In the genomic region with DNA sequence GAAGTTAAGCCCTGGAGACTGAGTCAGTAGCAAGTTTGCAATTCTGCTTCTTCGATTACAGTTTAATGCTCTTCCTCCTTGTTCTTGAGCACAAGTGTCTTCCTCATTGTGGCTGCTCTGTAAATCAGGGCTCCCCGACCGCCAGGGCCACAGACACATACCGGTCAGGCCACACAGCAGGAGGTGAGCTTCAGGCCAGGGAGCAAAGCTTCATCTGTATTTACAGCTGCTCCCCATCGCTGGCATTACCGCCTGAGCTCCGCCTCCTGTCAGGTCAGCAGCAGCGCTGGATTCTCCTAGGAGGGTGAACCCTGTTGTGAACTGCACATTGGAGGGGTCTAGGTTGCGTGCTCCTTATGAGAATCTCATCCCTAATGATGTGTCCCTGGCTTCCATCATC, we compare ENCODE assay signal across 9 cellular contexts. TPM values are rescaled to one million over a fixed set of nuclear protein-coding genes. Genes with fewer than 3 reads are reported as not detected.
DNase-seq lines count a peak whose midpoint lies in the region; ATAC-seq and TF ChIP-seq lines count a peak whose summit lies in the region.
"Had no signal": no experiment of that assay in that cellular context is flagged by ENCODE, and none has a peak within 500 bp of the region (broad histone marks: within the 10 kb centered on the region; RNA-seq: fewer than 3 reads in every experiment).

No MANE protein-coding gene starts in this region.

- no peaks in the 10 kb centered on the region for H3K9me3 ChIP-seq in SK-N-SH
- H3K9me3 ChIP-seq in Karpas-422 (ENCODE audit: low read length): no peaks in the 10 kb centered on the region

- WGBS in SK-N-SH (ENCODE audit: low lambda C conversion rate): 98% methylated on average over 9 of the region's 9 CpGs

- H3K79me2 ChIP-seq in SK-N-SH (ENCODE audit: insufficient read depth) (peaks cover 42% of the 10 kb centered on the region), Karpas-422 (ENCODE audit: low read length) (peaks cover 37% of the 10 kb centered on the region)

- H3K27ac ChIP-seq in SK-N-SH (ENCODE audit: low read depth in 2 of 2, low read length in 1 of 2) (no peak overlapping the region), Karpas-422 (ENCODE audit: low read length) (no peak overlapping the region)

- H3K4me3 ChIP-seq in SK-N-SH (ENCODE audit: low read depth in 2 of 2, low read length in 1 of 2) (no peak overlapping the region), Karpas-422 (ENCODE audit: low read length) (no peak overlapping the region)

- POLR2A ChIA-PET in SK-N-SH (lab: Yijun Ruan, JAX): interaction anchor here (1.0 to 2.2 kb wide), 2 partner anchors 10 to 27 kb away, joined by 3 to 4 read pairs; no protein-coding TSS in a partner anchor
- POLR2A ChIA-PET in activated naive CD8-positive, alpha-beta T cell treated with anti-CD3 and anti-CD28 coated beads, Interleukin-2, amount 10 ng/mL, durations not matched to agents 7 days and 5 days (lab: Charles Lee): interaction anchor here (6.5 kb wide), 1 partner anchor 74 kb away, joined by 51 read pairs; no protein-coding TSS in a partner anchor

- TF ChIP-seq CTCF in SK-N-SH (IDR thresholded peaks at IDR 0.05) (no peak), nephron progenitor cell (IDR thresholded peaks at IDR 0.05) (no peak)

- no peak for TF ChIP-seq EP300 in SK-N-SH (IDR thresholded peaks at IDR 0.05; ENCODE audit: borderline replicate concordance in 1 of 2, low read depth in 1 of 2, low read length in 1 of 2)

- H4K20me1 ChIP-seq in SK-N-SH (ENCODE audit: insufficient read depth) (peaks cover 26% of the 10 kb centered on the region), Karpas-422 (ENCODE audit: insufficient read depth, low read depth, low read length) (peaks cover 16% of the 10 kb centered on the region)

- H3K9me2 ChIP-seq in SK-N-SH (no peaks in the 10 kb centered on the region), Karpas-422 (replicated peaks; ENCODE audit: insufficient read depth, low read length) (no peaks in the 10 kb centered on the region)

- H3K9me3 Mint-ChIP-seq in activated naive CD8-positive, alpha-beta T cell treated with anti-CD3 and anti-CD28 coated beads, Interleukin-2, amount 10 ng/mL, durations not matched to agents 7 days and 5 days: no peaks in the 10 kb centered on the region
- H3K9me3 Mint-ChIP-seq in nephron progenitor cell: peaks cover 3% of the 10 kb centered on the region

- H3K36me3 ChIP-seq in SK-N-SH (replicated peaks in 1 of 2; ENCODE audit: control insufficient read depth in 1 of 2, insufficient read depth in 2 of 2, low read length in 1 of 2) (no peaks in the 10 kb centered on the region), Karpas-422 (ENCODE audit: insufficient read depth, low read length) (no peaks in the 10 kb centered on the region)

- peaks cover 20 to 22% of the 10 kb centered on the region in 2 experiments for H3K4me1 ChIP-seq in SK-N-SH (ENCODE audit: control insufficient read depth in 1 of 2, insufficient read depth in 2 of 2, low read depth in 1 of 2, low read length in 1 of 2)
- peaks cover 28% of the 10 kb centered on the region for H3K4me1 ChIP-seq in Karpas-422 (ENCODE audit: low read length)

- H2AFZ ChIP-seq in SK-N-SH (ENCODE audit: low read depth) (no peak overlapping the region), Karpas-422 (ENCODE audit: low read length) (no peak overlapping the region)

- H3K27me3 Mint-ChIP-seq in activated naive CD8-positive, alpha-beta T cell treated with anti-CD3 and anti-CD28 coated beads, Interleukin-2, amount 10 ng/mL, durations not matched to agents 7 days and 5 days: no peaks in the 10 kb centered on the region
- peaks cover 9% of the 10 kb centered on the region for H3K27me3 Mint-ChIP-seq in nephron progenitor cell (ENCODE audit: low read depth, poor library complexity)

- H3K4me1 Mint-ChIP-seq in activated naive CD8-positive, alpha-beta T cell treated with anti-CD3 and anti-CD28 coated beads, Interleukin-2, amount 10 ng/mL, durations not matched to agents 7 days and 5 days: peaks cover 35% of the 10 kb centered on the region
- H3K4me1 Mint-ChIP-seq in nephron progenitor cell: peaks cover 39% of the 10 kb centered on the region

- CTCF ChIA-PET in SK-N-SH (lab: Yijun Ruan, JAX): interaction anchor here (1.0 to 1.3 kb wide), 4 partner anchors 16 to 200 kb away, joined by 3 read pairs; no protein-coding TSS in a partner anchor

- H3K4me3 Mint-ChIP-seq in activated naive CD8-positive, alpha-beta T cell treated with anti-CD3 and anti-CD28 coated beads, Interleukin-2, amount 10 ng/mL, durations not matched to agents 7 days and 5 days: peak overlapping the region; percentile 33
- H3K4me3 Mint-ChIP-seq in nephron progenitor cell: peak overlapping the region; percentile 90

- no peaks in the 10 kb centered on the region for H3K27me3 ChIP-seq in SK-N-SH (ENCODE audit: insufficient read depth)
- H3K27me3 ChIP-seq in Karpas-422 (ENCODE audit: low read length): no peaks in the 10 kb centered on the region

- H3K4me2 ChIP-seq in SK-N-SH: no peak overlapping the region
- peak overlapping the region; percentile 88 for H3K4me2 ChIP-seq in Karpas-422 (ENCODE audit: low read depth, low read length, poor library complexity, severe bottlenecking)

- ATAC-seq in SK-N-SH treated with all-trans-retinoic acid at 6 μM for 48 hours (no peak), GM19467 (IDR thresholded peaks at IDR 0.05; ENCODE audit: unreplicated experiment) (no peak), HG03342 (IDR thresholded peaks at IDR 0.05; ENCODE audit: unreplicated experiment) (no peak)
- ATAC-seq in activated naive CD8-positive, alpha-beta T cell treated with anti-CD3 and anti-CD28 coated beads, Interleukin-2, amount 10 ng/mL, durations not matched to agents 7 days and 5 days (ENCODE audit: low read depth): no peak

- H3K36me3 Mint-ChIP-seq in activated naive CD8-positive, alpha-beta T cell treated with anti-CD3 and anti-CD28 coated beads, Interleukin-2, amount 10 ng/mL, durations not matched to agents 7 days and 5 days: peaks cover 8% of the 10 kb centered on the region
- H3K36me3 Mint-ChIP-seq in nephron progenitor cell (ENCODE audit: low read depth): no peaks in the 10 kb centered on the region

- no peak overlapping the region for H3K9ac ChIP-seq in SK-N-SH
- no peak overlapping the region for H3K9ac ChIP-seq in Karpas-422 (ENCODE audit: low read length)

- peak overlapping the region; percentile 37 for H3K27ac Mint-ChIP-seq in activated naive CD8-positive, alpha-beta T cell treated with anti-CD3 and anti-CD28 coated beads, Interleukin-2, amount 10 ng/mL, durations not matched to agents 7 days and 5 days
- peak overlapping the region; percentile 21 for H3K27ac Mint-ChIP-seq in nephron progenitor cell

- no peak for TF ChIP-seq RAD21 in SK-N-SH (IDR thresholded peaks at IDR 0.05; ENCODE audit: low read length)

- DNase-seq in SK-N-SH (no peak), Karpas-422 (no peak), nephron progenitor cell (peak; percentile 30)
- DNase-seq in activated naive CD8-positive, alpha-beta T cell treated with anti-CD3 and anti-CD28 coated beads, Interleukin-2, amount 10 ng/mL, durations not matched to agents 7 days and 5 days: peak; percentile 28
- no peak for DNase-seq in activated CD4-positive, alpha-beta T cell treated with anti-CD3 and anti-CD28 coated beads, Interleukin-2, amount 50 U/mL, for 48 hours
- DNase-seq: NCI-H1694 had no signal

- peaks cover 33% of the 10 kb centered on the region for H3F3A ChIP-seq in SK-N-SH (replicated peaks; ENCODE audit: insufficient read depth)

TF ChIP-seq in SK-N-SH treated with all-trans-retinoic acid at 6 μM for 48 hours, 23 proteins besides CTCF, POLR2A, EP300 and RAD21:
- TF ChIP-seq PPARA (CRISPR knock-in tag; IDR thresholded peaks at IDR 0.05; ENCODE audit: borderline replicate concordance) (no peak), TCF4 (CRISPR knock-in tag; IDR thresholded peaks at IDR 0.05; ENCODE audit: borderline replicate concordance) (no peak), CREB5 (CRISPR knock-in tag; IDR thresholded peaks at IDR 0.05; ENCODE audit: low read depth) (no peak), ZNF70 (CRISPR knock-in tag; IDR thresholded peaks at IDR 0.05) (peak; percentile 64; the same call in 1 of the 2 replicates)

TF ChIP-seq in SK-N-SH, 30 proteins besides CTCF, POLR2A, EP300 and RAD21:
- TF ChIP-seq, protein P1, sequence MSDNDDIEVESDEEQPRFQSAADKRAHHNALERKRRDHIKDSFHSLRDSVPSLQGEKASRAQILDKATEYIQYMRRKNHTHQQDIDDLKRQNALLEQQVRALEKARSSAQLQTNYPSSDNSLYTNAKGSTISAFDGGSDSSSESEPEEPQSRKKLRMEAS (IDR thresholded peaks at IDR 0.05; ENCODE audit: low read depth): no peak
- TF ChIP-seq ELF1 (IDR thresholded peaks at IDR 0.05): no peak
- no peak for TF ChIP-seq TEAD4 (IDR thresholded peaks at IDR 0.05; ENCODE audit: borderline replicate concordance, insufficient read depth)
- no peak for TF ChIP-seq POLR2AphosphoS5 (IDR thresholded peaks at IDR 0.05; ENCODE audit: low read depth, low read length)
- no peak for TF ChIP-seq GATA2 (CRISPR knock-in tag; IDR thresholded peaks at IDR 0.05)
- no peak for TF ChIP-seq YY1 (IDR thresholded peaks at IDR 0.05; ENCODE audit: low read depth)
- TF ChIP-seq RFX5 (IDR thresholded peaks at IDR 0.05; ENCODE audit: low read length): no peak
- TF ChIP-seq TCF12 (IDR thresholded peaks at IDR 0.05): no peak
- TF ChIP-seq MEF2A (IDR thresholded peaks at IDR 0.05; ENCODE audit: borderline replicate concordance, low read depth): no peak
- TF ChIP-seq GABPA (IDR thresholded peaks at IDR 0.05; ENCODE audit: low read depth): no peak
- no peak for TF ChIP-seq FOSL2 (IDR thresholded peaks at IDR 0.05; ENCODE audit: borderline replicate concordance, low read depth)
- TF ChIP-seq CHD2 (IDR thresholded peaks at IDR 0.05; ENCODE audit: low read length, partially characterized antibody): no peak
- TF ChIP-seq, protein P2, sequence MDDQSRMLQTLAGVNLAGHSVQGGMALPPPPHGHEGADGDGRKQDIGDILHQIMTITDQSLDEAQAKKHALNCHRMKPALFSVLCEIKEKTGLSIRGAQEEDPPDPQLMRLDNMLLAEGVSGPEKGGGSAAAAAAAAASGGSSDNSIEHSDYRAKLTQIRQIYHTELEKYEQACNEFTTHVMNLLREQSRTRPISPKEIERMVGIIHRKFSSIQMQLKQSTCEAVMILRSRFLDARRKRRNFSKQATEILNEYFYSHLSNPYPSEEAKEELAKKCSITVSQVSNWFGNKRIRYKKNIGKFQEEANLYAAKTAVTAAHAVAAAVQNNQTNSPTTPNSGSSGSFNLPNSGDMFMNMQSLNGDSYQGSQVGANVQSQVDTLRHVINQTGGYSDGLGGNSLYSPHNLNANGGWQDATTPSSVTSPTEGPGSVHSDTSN (IDR thresholded peaks at IDR 0.05): no peak

RNA-seq across cellular contexts. Expression of gene TRAPPC10, which starts 1.7 kb away (rescaled TPM):
- polyA plus RNA-seq in SK-N-SH (2012; rRNA removed): 17.5 and 18.9 TPM in 2 replicates
- polyA plus RNA-seq in SK-N-SH (2012; cell fraction: cytosol; rRNA removed): 12.4 and 14.8 TPM in 2 replicates
- polyA plus RNA-seq in SK-N-SH (2012; cell fraction: nucleus; rRNA removed): 42.6 and 53.7 TPM in 2 replicates
- 24.0 and 40.3 TPM in 2 replicates for total RNA-seq in Karpas-422 (2014; rRNA removed; shearing (Covaris generic); ENCODE audit: low replicate concordance)
- total RNA-seq in activated naive CD8-positive, alpha-beta T cell treated with anti-CD3 and anti-CD28 coated beads, Interleukin-2, amount 10 ng/mL, durations not matched to agents 7 days and 5 days: 10 to 100 TPM; 77.9 to 82.7 TPM

Comparison
In these comparisons a context has a peak if more than half of its experiments do, and no peak if none do; other contexts are left out.
1. DNase-seq: peak in activated naive CD8-positive, alpha-beta T cell treated with anti-CD3 and anti-CD28 coated beads, Interleukin-2, amount 10 ng/mL, durations not matched to agents 7 days and 5 days (single experiment) and nephron progenitor cell (single experiment); none in SK-N-SH (single experiment), Karpas-422 (single experiment) and activated CD4-positive, alpha-beta T cell treated with anti-CD3 and anti-CD28 coated beads, Interleukin-2, amount 50 U/mL, for 48 hours (0 of 2).